ENCODE assay signal across 8 cellular contexts in the genomic region with DNA sequence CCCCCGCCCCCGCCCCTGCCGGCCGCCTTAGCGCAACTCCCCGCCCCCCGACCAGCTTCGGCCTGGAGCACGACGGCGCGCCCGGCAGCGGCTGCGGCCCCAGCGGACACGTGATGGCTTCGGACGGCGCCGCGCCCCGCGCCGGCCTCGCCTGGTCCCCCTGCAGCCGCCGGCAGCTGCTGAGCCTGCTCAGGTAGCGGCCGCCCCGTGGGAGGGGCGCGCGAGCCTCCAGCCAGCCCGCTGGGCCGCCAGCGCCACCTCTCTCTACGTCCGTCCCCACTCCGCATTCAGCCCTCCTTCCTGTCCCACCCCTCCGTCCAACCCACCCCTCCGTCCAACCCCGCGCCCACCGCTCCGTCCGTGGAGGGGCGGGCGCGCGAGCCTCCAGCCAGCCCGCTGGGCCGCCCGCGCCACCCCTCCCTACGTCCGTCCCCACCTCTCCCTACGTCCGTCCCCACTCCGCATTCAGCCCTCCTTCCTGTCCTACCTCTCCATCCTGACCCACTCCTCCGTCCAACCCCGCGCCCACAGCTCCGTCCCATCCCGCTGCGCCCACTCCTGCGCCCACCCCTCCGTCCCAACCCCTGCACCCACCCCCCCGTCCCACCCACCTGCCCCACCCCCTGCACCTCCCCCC. TPM values are rescaled to one million over a fixed set of nuclear protein-coding genes. Genes with fewer than 3 reads are reported as not detected.
A peak's percentile ranks its signal among the peaks of the same experiment; 100 is the strongest.
DNase-seq lines count a peak whose midpoint lies in the region; ATAC-seq and TF ChIP-seq lines count a peak whose summit lies in the region.

No MANE protein-coding gene starts in this region.

- TF ChIP-seq CTCF in Panc1 (IDR thresholded peaks at IDR 0.05) = no peak

- intact Hi-C loops in Panc1 (cut with micrococcal nuclease; ENCODE audit: unreplicated experiment) = no loop called here
- intact Hi-C loops in left cardiac atrium (cut with DNase I) = no loop called here

- DNase-seq in DMS153 (lab: John Stamatoyannopoulos, UW) (peak; percentile 17), DMS153 treated with DMSO at 0.1 percent for 48 hours (lab: John Stamatoyannopoulos, UW; ENCODE audit: unreplicated experiment) (no peak), Panc1 (ENCODE audit: low read depth, low spot score) (no peak), left cardiac atrium (no peak), T-helper 1 cell (no peak), NCI-H1694 (lab: John Stamatoyannopoulos, UW) (no peak)

- BruUV-seq in Panc1 (replicated peaks; lab: Mats Ljungman, UMichigan) = no TSS peak

- peaks cover 6% of the 10 kb centered on the region; the same call in 1 of the 2 replicates for H3K4me1 ChIP-seq in Panc1 (ENCODE audit: control insufficient read depth, insufficient read depth, low read length)

- H3K4me3 ChIP-seq in Panc1 (ENCODE audit: low read depth in 2 of 2, low read length in 2 of 2) (peak overlapping the region; percentile 28 to 34), skin epidermis (peak overlapping the region in 4 of 7 experiments; percentile 12 to 35 (median 21))

- CTCF ChIA-PET in Panc1 (lab: Charles Lee) = no interaction called here

- POLR2A ChIA-PET in Panc1 (lab: Charles Lee) = interaction anchor here (0.7 kb wide), 1 partner anchor 19 kb away, joined by 7 read pairs; no protein-coding TSS in a partner anchor

- no peaks in the 10 kb centered on the region for H3K9me3 ChIP-seq in Panc1 (ENCODE audit: control insufficient read depth, insufficient read depth, low read depth, low read length)

- in situ Hi-C loops in Panc1 (cut with HindIII; ENCODE audit: low pct_unique_long_range_greater_than_20kb, low sequenced_read_pairs) = no loop called here

- no peak overlapping the region for H3K27ac ChIP-seq in Panc1 (ENCODE audit: low read length)
- H3K27ac ChIP-seq in skin epidermis = no peak overlapping the region

- ATAC-seq in Panc1 (peak; percentile 80), left cardiac atrium (peak; percentile 14 to 55), HG03460 (IDR thresholded peaks at IDR 0.05; ENCODE audit: unreplicated experiment) (no peak)

- H3K36me3 ChIP-seq in Panc1 (ENCODE audit: control insufficient read depth, insufficient read depth, low read length) = no peaks in the 10 kb centered on the region

- H3K27me3 ChIP-seq in Panc1 (ENCODE audit: control insufficient read depth, insufficient read depth, low read length) = no peaks in the 10 kb centered on the region

RNA-seq across cellular contexts. Expression of a gene that starts 6.5 kb away (rescaled TPM):
- total RNA-seq in Panc1 (2021; ENCODE audit: unreplicated experiment) = 3.4 TPM
- polyA plus RNA-seq in Panc1 (2012; ENCODE audit: insufficient read length) = 5.7 TPM
- 1 to 10 TPM; 2.0 to 2.3 TPM for total RNA-seq in left cardiac atrium

RNA-seq across cellular contexts. Expression of a gene that starts 10.9 kb away (rescaled TPM):
- total RNA-seq in Panc1 (2021; ENCODE audit: unreplicated experiment) (19.9 TPM), left cardiac atrium (10 to 100 TPM; 12.2 to 12.6 TPM)
- polyA plus RNA-seq in Panc1 (2012; ENCODE audit: insufficient read length) = 26.9 TPM

RNA-seq across cellular contexts. Expression of a gene that starts 31.1 kb away (rescaled TPM):
- total RNA-seq in Panc1 (2021; ENCODE audit: unreplicated experiment) = 13.9 TPM
- polyA plus RNA-seq in Panc1 (2012; ENCODE audit: insufficient read length) = 22.2 TPM
- 10 to 100 TPM in 1 of 2 donors, 1 to 10 TPM in 1; 9.6 to 13.0 TPM for total RNA-seq in left cardiac atrium

RNA-seq across cellular contexts. Expression of a gene that starts 50.2 kb away (rescaled TPM):
- total RNA-seq in Panc1 (2021; ENCODE audit: unreplicated experiment) (48.2 TPM), left cardiac atrium (1 to 10 TPM; 4.3 to 7.4 TPM)
- polyA plus RNA-seq in Panc1 (2012; ENCODE audit: insufficient read length) = 71.4 TPM

RNA-seq across cellular contexts. Expression of a gene that starts 52.5 kb away (rescaled TPM):
- total RNA-seq in Panc1 (2021; ENCODE audit: unreplicated experiment) (0.74 TPM), left cardiac atrium (1 to 10 TPM in 1 of 2 donors, under 1 TPM in 1; 0.77 to 1.1 TPM)
- polyA plus RNA-seq in Panc1 (2012; ENCODE audit: insufficient read length) = 1.4 TPM
